Comparison of ENCODE assay signal across 22 cellular contexts in genomic region chr5:5979761-5980570, GRCh38.
DNase-seq lines count a peak whose midpoint lies in the region; ATAC-seq and TF ChIP-seq lines count a peak whose summit lies in the region.
"Had no signal": no experiment of that assay in that cellular context is flagged by ENCODE, and none has a peak within 500 bp of the region (broad histone marks: within the 10 kb centered on the region; RNA-seq: fewer than 3 reads in every experiment).

No MANE protein-coding gene starts in this region.

- peak; percentile 98 for DNase-seq in PC-3
- DNase-seq in fibroblast of mammary gland (ENCODE audit: low read depth) = peak; percentile 58
- no peak for DNase-seq in neural progenitor cell (ENCODE audit: low spot score)
- DNase-seq in Peyer's patch = no peak
- no peak for DNase-seq in GM13976 (ENCODE audit: low spot score)
- DNase-seq in activated T-cell treated with anti-CD3 and anti-CD28 coated beads, Interleukin-2, amount 50 U/mL, for 1 hour = no peak
- DNase-seq in activated naive CD4-positive, alpha-beta T cell treated with Interleukin-2 at 50 U/mL for 16 hours = no peak
- DNase-seq: activated CD8-positive, alpha-beta T cell treated with anti-CD3 and anti-CD28 coated beads for 36 hours; activated gamma-delta T cell; activated naive CD8-positive, alpha-beta T cell treated with anti-CD3 and anti-CD28 coated beads, Interleukin-2, amount 50 U/mL, for 24 hours; activated T-cell treated with anti-CD3 and anti-CD28 coated beads for 4 hours; brain microvascular endothelial cell; CD8-positive, alpha-beta T cell; effector memory CD4-positive, alpha-beta T cell; esophagus squamous epithelium; NCI-H1436; NCI-H446; SHP77; stimulated activated CD4-positive, alpha-beta T cell treated with anti-CD3 and anti-CD28 coated beads, Interleukin-4, amount 100 ng/mL, for 4 hours; stimulated activated naive CD4-positive, alpha-beta T cell had no signal

- peaks cover 5% of the 10 kb centered on the region for H3K27me3 Mint-ChIP-seq in neural progenitor cell (ENCODE audit: insufficient read depth, low read depth)
- H3K27me3 Mint-ChIP-seq: activated CD8-positive, alpha-beta T cell treated with anti-CD3 and anti-CD28 coated beads for 36 hours; activated naive CD8-positive, alpha-beta T cell treated with anti-CD3 and anti-CD28 coated beads, Interleukin-2, amount 50 U/mL, for 24 hours had no signal

- no peaks in the 10 kb centered on the region for H3K36me3 ChIP-seq in PC-3 (ENCODE audit: low read depth, low read length)
- H3K36me3 ChIP-seq in neural progenitor cell = no peaks in the 10 kb centered on the region
- no peaks in the 10 kb centered on the region for H3K36me3 ChIP-seq in Peyer's patch
- H3K36me3 ChIP-seq: brain microvascular endothelial cell, esophagus squamous epithelium had no signal

- CTCF ChIA-PET in PC-3 (lab: Charles Lee) = no interaction called here

- intact Hi-C loops in PC-3 (cut with micrococcal nuclease) = no loop called here

- H3K4me1 ChIP-seq in PC-3 (ENCODE audit: insufficient read depth, low read length) = peaks cover 25% of the 10 kb centered on the region
- no peaks in the 10 kb centered on the region for H3K4me1 ChIP-seq in neural progenitor cell
- no peaks in the 10 kb centered on the region for H3K4me1 ChIP-seq in Peyer's patch
- H3K4me1 ChIP-seq: esophagus squamous epithelium, testis had no signal

- H3K9ac ChIP-seq in PC-3 (ENCODE audit: low read length) (peak overlapping the region; percentile 28; the same call in 1 of the 2 replicates), neural progenitor cell (no peak overlapping the region)

- no peak for ATAC-seq in PC-3
- ATAC-seq: activated CD8-positive, alpha-beta T cell treated with anti-CD3 and anti-CD28 coated beads for 36 hours; activated naive CD8-positive, alpha-beta T cell treated with anti-CD3 and anti-CD28 coated beads, Interleukin-2, amount 50 U/mL, for 24 hours; CD8-positive, alpha-beta T cell had no signal

- H4K20me1 ChIP-seq in PC-3 (ENCODE audit: low read length) (no peaks in the 10 kb centered on the region), neural progenitor cell (ENCODE audit: low read depth) (no peaks in the 10 kb centered on the region)

- H3K4me2 ChIP-seq in PC-3 (ENCODE audit: low read length) = peak overlapping the region; percentile 63
- H3K4me2 ChIP-seq in neural progenitor cell = no peak overlapping the region

- H2AFZ ChIP-seq in PC-3 (ENCODE audit: low read length) (peak overlapping the region; percentile 72), neural progenitor cell (replicated peaks) (peak overlapping the region; percentile 72)

- no peak overlapping the region for H3K27ac Mint-ChIP-seq in neural progenitor cell
- H3K27ac Mint-ChIP-seq: activated CD8-positive, alpha-beta T cell treated with anti-CD3 and anti-CD28 coated beads for 36 hours; activated naive CD8-positive, alpha-beta T cell treated with anti-CD3 and anti-CD28 coated beads, Interleukin-2, amount 50 U/mL, for 24 hours; CD8-positive, alpha-beta T cell; IgD-negative memory B cell had no signal

- no peak for TF ChIP-seq POLR2A in Peyer's patch (IDR thresholded peaks at IDR 0.05)

- no peak for TF ChIP-seq CTCF in PC-3 (conservative IDR thresholded peaks at IDR 0.05; ENCODE audit: low read depth, low read length)
- no peak for TF ChIP-seq CTCF in fibroblast of mammary gland (conservative IDR thresholded peaks at IDR 0.05; ENCODE audit: control insufficient read depth, insufficient read depth, low read depth, low read length)
- TF ChIP-seq CTCF in neural progenitor cell (IDR thresholded peaks at IDR 0.05) = no peak
- TF ChIP-seq CTCF in Peyer's patch (IDR thresholded peaks at IDR 0.05) = no peak
- no peak for TF ChIP-seq CTCF in GM13976 (IDR thresholded peaks at IDR 0.05; ENCODE audit: borderline replicate concordance, control extremely low read depth, extremely low read depth, insufficient read depth, missing control alignments)

- H3K79me2 ChIP-seq in PC-3 (ENCODE audit: low read length) (no peaks in the 10 kb centered on the region), neural progenitor cell (ENCODE audit: low read depth) (no peaks in the 10 kb centered on the region)

- H3K4me1 Mint-ChIP-seq in neural progenitor cell = peaks cover 12% of the 10 kb centered on the region
- H3K4me1 Mint-ChIP-seq: activated naive CD8-positive, alpha-beta T cell treated with anti-CD3 and anti-CD28 coated beads, Interleukin-2, amount 50 U/mL, for 24 hours; IgD-negative memory B cell had no signal

- no peaks in the 10 kb centered on the region for H3K9me3 Mint-ChIP-seq in neural progenitor cell
- H3K9me3 Mint-ChIP-seq: activated CD8-positive, alpha-beta T cell treated with anti-CD3 and anti-CD28 coated beads for 36 hours; activated naive CD8-positive, alpha-beta T cell treated with anti-CD3 and anti-CD28 coated beads, Interleukin-2, amount 50 U/mL, for 24 hours; CD8-positive, alpha-beta T cell had no signal

- H3K27ac ChIP-seq in PC-3 (ENCODE audit: low read length) (peak overlapping the region; percentile 85), neural progenitor cell (no peak overlapping the region), Peyer's patch (no peak overlapping the region)
- H3K27ac ChIP-seq: brain microvascular endothelial cell, esophagus squamous epithelium, testis had no signal

- H3F3A ChIP-seq in PC-3 (ENCODE audit: low read length, unreplicated experiment) (peaks cover 11% of the 10 kb centered on the region), neural progenitor cell (ENCODE audit: low read depth) (no peaks in the 10 kb centered on the region)

- no peaks in the 10 kb centered on the region for H3K36me3 Mint-ChIP-seq in neural progenitor cell
- H3K36me3 Mint-ChIP-seq: CD8-positive, alpha-beta T cell; IgD-negative memory B cell had no signal

- no peak overlapping the region for H3K4me3 Mint-ChIP-seq in neural progenitor cell
- H3K4me3 Mint-ChIP-seq: activated CD8-positive, alpha-beta T cell treated with anti-CD3 and anti-CD28 coated beads for 36 hours; activated naive CD8-positive, alpha-beta T cell treated with anti-CD3 and anti-CD28 coated beads, Interleukin-2, amount 50 U/mL, for 24 hours; CD8-positive, alpha-beta T cell; IgD-negative memory B cell had no signal

- in situ Hi-C loops in GM13976 (cut with MboI; ENCODE audit: low sequenced_read_pairs, unreplicated experiment) = no loop called here

- 0 out of 2 replicates have a peak, but pooled peaks cover 3% of the 10 kb centered on the region for H3K9me2 ChIP-seq in PC-3 (replicated peaks; ENCODE audit: low read length)

- H3K27me3 ChIP-seq in PC-3 (ENCODE audit: low read length) = no peaks in the 10 kb centered on the region
- H3K27me3 ChIP-seq in neural progenitor cell = no peaks in the 10 kb centered on the region
- no peaks in the 10 kb centered on the region for H3K27me3 ChIP-seq in Peyer's patch
- H3K27me3 ChIP-seq: brain microvascular endothelial cell, esophagus squamous epithelium, testis had no signal

- BruUV-seq in PC-3 (replicated peaks; lab: Mats Ljungman, UMichigan) = no TSS peak

- H3K9me3 ChIP-seq in PC-3 (ENCODE audit: low read length) (no peaks in the 10 kb centered on the region), neural progenitor cell (ENCODE audit: low read depth) (no peaks in the 10 kb centered on the region), Peyer's patch (no peaks in the 10 kb centered on the region)
- H3K9me3 ChIP-seq: esophagus squamous epithelium, testis had no signal

- peak overlapping the region; percentile 6; the same call in 1 of the 2 replicates for H3K4me3 ChIP-seq in PC-3 (ENCODE audit: low read length)
- H3K4me3 ChIP-seq in fibroblast of mammary gland (ENCODE audit: control insufficient read depth, low read depth, low read length) = no peak overlapping the region
- no peak overlapping the region for H3K4me3 ChIP-seq in neural progenitor cell
- H3K4me3 ChIP-seq in Peyer's patch = no peak overlapping the region
- H3K4me3 ChIP-seq: esophagus squamous epithelium, testis had no signal

- POLR2A ChIA-PET in PC-3 (lab: Charles Lee; ENCODE audit: unreplicated experiment) = no interaction called here

Comparison
In these comparisons a context has a peak if more than half of its experiments do, and no peak if none do; other contexts are left out.
1. DNase-seq: peak in PC-3 (single experiment) and fibroblast of mammary gland (single experiment); none in neural progenitor cell (single experiment), Peyer's patch (0 of 3), GM13976 (single experiment), activated T-cell treated with anti-CD3 and anti-CD28 coated beads, Interleukin-2, amount 50 U/mL, for 1 hour (single experiment) and activated naive CD4-positive, alpha-beta T cell treated with Interleukin-2 at 50 U/mL for 16 hours (single experiment).